22 cellular contexts compared by ENCODE assay signal in genomic region chr19:416416-416815, GRCh38. TPM values are rescaled to one million over a fixed set of nuclear protein-coding genes. Genes with fewer than 3 reads are reported as not detected.
A peak's percentile ranks its signal among the peaks of the same experiment; 100 is the strongest.
DNase-seq lines count a peak whose midpoint lies in the region; ATAC-seq and TF ChIP-seq lines count a peak whose summit lies in the region.
"Had no signal": no experiment of that assay in that cellular context is flagged by ENCODE, and none has a peak within 500 bp of the region (broad histone marks: within the 10 kb centered on the region; RNA-seq: fewer than 3 reads in every experiment).

No MANE protein-coding gene starts in this region.

- DNase-seq in NCI-H82 (lab: John Stamatoyannopoulos, UW), result peak; percentile 22
- no peak for DNase-seq in NCI-H82 treated with DMSO at 0.1 percent for 48 hours (lab: John Stamatoyannopoulos, UW; ENCODE audit: unreplicated experiment)
- peak; percentile 44 for DNase-seq in natural killer cell treated with Interleukin-12 subunit alpha and Interleukin-12 subunit beta and Interleukin-15 and Interleukin-18, amount 100 ng/mL, for 72 hours (ENCODE audit: low spot score)
- DNase-seq in natural killer cell, result no peak
- peak; percentile 32 for DNase-seq in posterior vena cava (ENCODE audit: low spot score)
- DNase-seq in stomach, result no peak
- DNase-seq in WERI-Rb-1, result no peak
- DNase-seq: AML-193, C1 segment of cervical spinal cord, Calu3, DMS53, GDM1, Karpas-422, MV-4-11, NCI-H1105 treated with DMSO at 0.1 percent for 48 hours, NCI-H2029 treated with DMSO at 0.1 percent for 48 hours, NCI-H226, NCI-H510A treated with DMSO at 0.1 percent for 48 hours, SHP77 had no signal

- peaks cover 0 to 31% (median 6%) of the 10 kb centered on the region in 3 donors for H3K27me3 ChIP-seq in stomach
- no peaks in the 10 kb centered on the region for H3K27me3 ChIP-seq in WERI-Rb-1 (ENCODE audit: insufficient read depth, low read depth, severe bottlenecking)

- no peak overlapping the region for H3K4me3 Mint-ChIP-seq in natural killer cell treated with Interleukin-12 subunit alpha and Interleukin-12 subunit beta and Interleukin-15 and Interleukin-18, amount 100 ng/mL, for 72 hours
- no peak overlapping the region for H3K4me3 Mint-ChIP-seq in natural killer cell
- H3K4me3 Mint-ChIP-seq: CD8-positive, alpha-beta T cell had no signal

- H3K27me3 Mint-ChIP-seq in natural killer cell treated with Interleukin-12 subunit alpha and Interleukin-12 subunit beta and Interleukin-15 and Interleukin-18, amount 100 ng/mL, for 72 hours, result no peaks in the 10 kb centered on the region
- H3K27me3 Mint-ChIP-seq in natural killer cell (ENCODE audit: low read depth in 2 of 2), result no peaks in the 10 kb centered on the region

- peaks cover 0 to 53% (median 36%) of the 10 kb centered on the region in 4 donors for H3K36me3 ChIP-seq in stomach
- peaks cover 13% of the 10 kb centered on the region for H3K36me3 ChIP-seq in WERI-Rb-1

- no peak for ATAC-seq in natural killer cell treated with Interleukin-12 subunit alpha and Interleukin-12 subunit beta and Interleukin-15 and Interleukin-18, amount 100 ng/mL, for 72 hours
- ATAC-seq in natural killer cell (no peak), HG03439 (IDR thresholded peaks at IDR 0.05; ENCODE audit: unreplicated experiment) (no peak)
- ATAC-seq: CD8-positive, alpha-beta T cell had no signal

- H3K9me3 ChIP-seq in stomach (no peaks in the 10 kb centered on the region), WERI-Rb-1 (ENCODE audit: severe bottlenecking) (peaks cover 1% of the 10 kb centered on the region)

- intact Hi-C loops in natural killer cell (cut with micrococcal nuclease), result no loop called here
- intact Hi-C loops in posterior vena cava (cut with DNase I), result no loop called here
- intact Hi-C loops in stomach (cut with DNase I; ENCODE audit: low total_unique reads), result no loop called here

- no peaks in the 10 kb centered on the region for H3K4me1 Mint-ChIP-seq in natural killer cell treated with Interleukin-12 subunit alpha and Interleukin-12 subunit beta and Interleukin-15 and Interleukin-18, amount 100 ng/mL, for 72 hours (ENCODE audit: low read depth in 2 of 2)
- H3K4me1 Mint-ChIP-seq in natural killer cell, result no peaks in the 10 kb centered on the region

- no peak for TF ChIP-seq EP300 in stomach (IDR thresholded peaks at IDR 0.05)

- no peak overlapping the region for H3K4me3 ChIP-seq in stomach
- no peak overlapping the region for H3K4me3 ChIP-seq in WERI-Rb-1 (ENCODE audit: low read depth, low read length)

- peaks cover 0 to 4% (median 0%) of the 10 kb centered on the region in 4 donors for H3K4me1 ChIP-seq in stomach

- no peaks in the 10 kb centered on the region for H3K36me3 Mint-ChIP-seq in natural killer cell treated with Interleukin-12 subunit alpha and Interleukin-12 subunit beta and Interleukin-15 and Interleukin-18, amount 100 ng/mL, for 72 hours
- no peaks in the 10 kb centered on the region for H3K36me3 Mint-ChIP-seq in natural killer cell
- H3K36me3 Mint-ChIP-seq: CD8-positive, alpha-beta T cell had no signal

- H3K27ac ChIP-seq in stomach, result no peak overlapping the region
- no peak overlapping the region for H3K27ac ChIP-seq in WERI-Rb-1

- no peaks in the 10 kb centered on the region for H3K9me3 Mint-ChIP-seq in natural killer cell treated with Interleukin-12 subunit alpha and Interleukin-12 subunit beta and Interleukin-15 and Interleukin-18, amount 100 ng/mL, for 72 hours
- H3K9me3 Mint-ChIP-seq in natural killer cell, result no peaks in the 10 kb centered on the region
- H3K9me3 Mint-ChIP-seq: CD8-positive, alpha-beta T cell had no signal

- no peak for TF ChIP-seq CTCF in natural killer cell (IDR thresholded peaks at IDR 0.05)
- TF ChIP-seq CTCF in stomach (IDR thresholded peaks at IDR 0.05), result no peak
- TF ChIP-seq CTCF in WERI-Rb-1 (IDR thresholded peaks at IDR 0.05; ENCODE audit: low read depth, low read length), result no peak

- 83 to 90% (median 88%) methylated on average over 11 to 14 of the region's 14 CpGs for WGBS in stomach, 5 donors

- TF ChIP-seq POLR2A in stomach (IDR thresholded peaks at IDR 0.05), result no peak

- no peak overlapping the region for H3K27ac Mint-ChIP-seq in natural killer cell treated with Interleukin-12 subunit alpha and Interleukin-12 subunit beta and Interleukin-15 and Interleukin-18, amount 100 ng/mL, for 72 hours
- H3K27ac Mint-ChIP-seq in natural killer cell, result no peak overlapping the region
- H3K27ac Mint-ChIP-seq: CD8-positive, alpha-beta T cell had no signal

RNA-seq across cellular contexts. Expression of gene C2CD4C, which starts 7.5 kb away (rescaled TPM):
- total RNA-seq in natural killer cell treated with Interleukin-12 subunit alpha and Interleukin-12 subunit beta and Interleukin-15 and Interleukin-18, amount 100 ng/mL, for 72 hours, result not detected
- total RNA-seq in natural killer cell (not detected), posterior vena cava (1 to 10 TPM; 1.1 to 2.9 TPM), stomach (1 to 10 TPM in 1 of 5 donors, under 1 TPM in 1, not detected in 3; 0.73 to 9.3 TPM)
- under 1 TPM; 0.31 to 0.61 (median 0.55) TPM for polyA plus RNA-seq in stomach
- total RNA-seq: CD8-positive, alpha-beta T cell; M059J had no signal

RNA-seq across cellular contexts. Expression of gene SHC2, which starts 44.4 kb away (rescaled TPM):
- under 1 TPM in 1 of 2 donors, not detected in 1; 0.67 TPM for total RNA-seq in natural killer cell treated with Interleukin-12 subunit alpha and Interleukin-12 subunit beta and Interleukin-15 and Interleukin-18, amount 100 ng/mL, for 72 hours
- under 1 TPM in 1 of 3 donors, not detected in 2; 0.75 TPM for total RNA-seq in natural killer cell
- total RNA-seq in posterior vena cava, result 10 to 100 TPM; 21.0 to 21.9 TPM
- total RNA-seq in stomach, result 100 to 1,000 TPM in 2 of 5 donors, 10 to 100 TPM in 3; 13.8 to 169 (median 34.8) TPM
- 10 to 100 TPM; 27.6 to 40.7 (median 38.4) TPM for polyA plus RNA-seq in stomach

Comparison
In these comparisons a context has a peak if more than half of its experiments do, and no peak if none do; other contexts are left out.
1. DNase-seq: peak in NCI-H82 (single experiment), natural killer cell treated with Interleukin-12 subunit alpha and Interleukin-12 subunit beta and Interleukin-15 and Interleukin-18, amount 100 ng/mL, for 72 hours (single experiment) and posterior vena cava (single experiment); none in NCI-H82 treated with DMSO at 0.1 percent for 48 hours (single experiment), natural killer cell (single experiment), stomach (single experiment) and WERI-Rb-1 (single experiment).
2. RNA of gene SHC2, which starts 44.4 kb away (total RNA-seq): 13.8 to 169 TPM in stomach and 21.0 to 21.9 TPM in posterior vena cava; 0.67 TPM in natural killer cell treated with Interleukin-12 subunit alpha and Interleukin-12 subunit beta and Interleukin-15 and Interleukin-18, amount 100 ng/mL, for 72 hours and 0.75 TPM in natural killer cell; every median in the first group is over 4 times any median in the second.